19 cellular contexts compared by ENCODE assay signal in the genomic region with DNA sequence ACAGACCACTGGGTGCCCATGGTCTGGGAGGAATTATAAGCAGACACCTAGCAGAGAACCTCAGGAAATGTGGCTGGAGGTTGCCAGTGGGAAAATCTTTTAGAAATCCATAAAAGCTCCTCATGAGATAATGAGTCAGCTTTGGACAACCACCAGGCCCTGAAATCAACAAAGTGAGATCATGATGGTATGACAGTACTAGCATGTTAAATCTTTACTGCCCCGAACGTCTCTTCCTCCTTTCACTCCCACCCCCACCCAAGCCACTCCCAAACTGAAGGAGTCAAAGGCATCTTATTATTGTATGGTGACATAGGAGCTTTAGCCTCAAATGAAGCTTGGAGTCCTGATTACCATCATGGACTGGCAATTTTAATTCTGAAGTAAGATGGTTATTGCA.
DNase-seq lines count a peak whose midpoint lies in the region; ATAC-seq and TF ChIP-seq lines count a peak whose summit lies in the region.
"Had no signal": no experiment of that assay in that cellular context is flagged by ENCODE, and none has a peak within 500 bp of the region (broad histone marks: within the 10 kb centered on the region; RNA-seq: fewer than 3 reads in every experiment).

No MANE protein-coding gene starts in this region.

- in situ Hi-C loops in astrocyte of the spinal cord (cut with HindIII; ENCODE audit: low sequenced_read_pairs) = no loop called here

- WGBS in stomach, 5 donors = 59 to 76% (median 62%) methylated on average over 2 of the region's 2 CpGs

- intact Hi-C loops in MCF 10A (cut with micrococcal nuclease) = no loop called here
- intact Hi-C loops in breast epithelium (cut with DNase I; ENCODE audit: low total_unique reads) = no loop called here
- intact Hi-C loops in stomach (cut with DNase I; ENCODE audit: low total_unique reads) = no loop called here

- H3K36me3 Mint-ChIP-seq in MCF 10A (ENCODE audit: insufficient read depth, unreplicated experiment) = no peaks in the 10 kb centered on the region
- H3K36me3 Mint-ChIP-seq: CD8-positive, alpha-beta T cell had no signal

- no peak overlapping the region for H3K4me3 Mint-ChIP-seq in MCF 10A (ENCODE audit: unreplicated experiment)
- H3K4me3 Mint-ChIP-seq: activated CD4-positive, alpha-beta T cell treated with anti-CD3 and anti-CD28 coated beads for 36 hours; CD8-positive, alpha-beta T cell had no signal

- no peak for TF ChIP-seq EP300 in stomach (IDR thresholded peaks at IDR 0.05)

- H3K4me1 ChIP-seq in breast epithelium = no peaks in the 10 kb centered on the region
- H3K4me1 ChIP-seq in stomach = no peaks in the 10 kb centered on the region
- H3K4me1 ChIP-seq: body of pancreas, right atrium auricular region had no signal

- TF ChIP-seq CTCF in MCF 10A (IDR thresholded peaks at IDR 0.05; ENCODE audit: unreplicated experiment) (no peak), breast epithelium (IDR thresholded peaks at IDR 0.05) (no peak), astrocyte of the spinal cord (IDR thresholded peaks at IDR 0.05; ENCODE audit: low read depth, low read length) (no peak), stomach (IDR thresholded peaks at IDR 0.05) (no peak)

- POLR2A ChIA-PET in MCF 10A (lab: Yijun Ruan, JAX) = no interaction called here

- no peak overlapping the region for H3K27ac Mint-ChIP-seq in MCF 10A (ENCODE audit: low read depth, unreplicated experiment)
- H3K27ac Mint-ChIP-seq: activated CD4-positive, alpha-beta T cell treated with anti-CD3 and anti-CD28 coated beads for 36 hours; CD8-positive, alpha-beta T cell had no signal

- no peaks in the 10 kb centered on the region for H3K9me3 ChIP-seq in breast epithelium
- no peaks in the 10 kb centered on the region for H3K9me3 ChIP-seq in stomach
- H3K9me3 ChIP-seq: body of pancreas, right atrium auricular region had no signal

- DNase-seq in MCF 10A (ENCODE audit: unreplicated experiment) = peak; percentile 5
- no peak for DNase-seq in breast epithelium (ENCODE audit: low spot score in 2 of 2)
- DNase-seq in astrocyte of the spinal cord (ENCODE audit: low read depth, low spot score) = peak; percentile 57
- DNase-seq in iris pigment epithelial cell (ENCODE audit: low read depth) = peak; percentile 53
- DNase-seq in stomach = no peak
- no peak for DNase-seq in NCI-H748 treated with DMSO at 0.1 percent for 48 hours (lab: John Stamatoyannopoulos, UW)
- DNase-seq: activated CD4-positive, alpha-beta T cell treated with anti-CD3 and anti-CD28 coated beads for 36 hours; activated CD8-positive, alpha-beta memory T cell treated with anti-CD3 and anti-CD28 coated beads, Interleukin-2, amount 50 U/mL, for 4 hours; body of pancreas; CD8-positive, alpha-beta T cell; NCI-H2227 treated with DMSO at 0.1 percent for 48 hours; stimulated activated CD4-positive, alpha-beta T cell treated with anti-CD3 and anti-CD28 coated beads, Interleukin-1b, Interleukin-23, amount 100 ng/mL, for 48 hours; T-helper 2 cell had no signal

- no TSS peak for BruUV-seq in MCF 10A (replicated peaks; lab: Mats Ljungman, UMichigan)

- no peaks in the 10 kb centered on the region for H3K9me3 Mint-ChIP-seq in MCF 10A (ENCODE audit: unreplicated experiment)

- H3K36me3 ChIP-seq in breast epithelium (no peaks in the 10 kb centered on the region), stomach (no peaks in the 10 kb centered on the region)
- H3K36me3 ChIP-seq: right atrium auricular region had no signal

- CTCF ChIA-PET in MCF 10A (lab: Yijun Ruan, JAX) = interaction anchor here (0.6 kb wide), 1 partner anchor 490 kb away, joined by 6 read pairs; no protein-coding TSS in a partner anchor

- no peaks in the 10 kb centered on the region for H3K4me1 Mint-ChIP-seq in MCF 10A (ENCODE audit: insufficient read depth, unreplicated experiment)
- H3K4me1 Mint-ChIP-seq: activated CD4-positive, alpha-beta T cell treated with anti-CD3 and anti-CD28 coated beads for 36 hours had no signal

- H3K27ac ChIP-seq in breast epithelium (no peak overlapping the region), stomach (no peak overlapping the region)
- H3K27ac ChIP-seq: 22Rv1, body of pancreas, right atrium auricular region had no signal

- H3K4me3 ChIP-seq in breast epithelium (no peak overlapping the region), astrocyte of the spinal cord (ENCODE audit: low read depth, low read length) (no peak overlapping the region), stomach (no peak overlapping the region)
- H3K4me3 ChIP-seq: body of pancreas, right atrium auricular region had no signal

- TF ChIP-seq POLR2A in breast epithelium (IDR thresholded peaks at IDR 0.05) (no peak), stomach (IDR thresholded peaks at IDR 0.05) (no peak)

- peaks cover 13% of the 10 kb centered on the region for H3K27me3 Mint-ChIP-seq in MCF 10A (ENCODE audit: insufficient read depth, unreplicated experiment)
- H3K27me3 Mint-ChIP-seq: activated CD4-positive, alpha-beta T cell treated with anti-CD3 and anti-CD28 coated beads for 36 hours had no signal

- H3K27me3 ChIP-seq in breast epithelium (no peaks in the 10 kb centered on the region), stomach (no peaks in the 10 kb centered on the region)
- H3K27me3 ChIP-seq: body of pancreas, right atrium auricular region had no signal

- ATAC-seq in HG03280 (IDR thresholded peaks at IDR 0.05; ENCODE audit: unreplicated experiment) (no peak), GM18870 (IDR thresholded peaks at IDR 0.05; ENCODE audit: unreplicated experiment) (no peak)
- ATAC-seq: activated CD4-positive, alpha-beta T cell treated with anti-CD3 and anti-CD28 coated beads for 36 hours; body of pancreas; CD8-positive, alpha-beta T cell; HCT116; Right ventricle myocardium inferior had no signal

Comparison
In these comparisons a context has a peak if more than half of its experiments do, and no peak if none do; other contexts are left out.
1. DNase-seq: peak in MCF 10A (single experiment), astrocyte of the spinal cord (single experiment) and iris pigment epithelial cell (single experiment); none in breast epithelium (0 of 2), stomach (single experiment) and NCI-H748 treated with DMSO at 0.1 percent for 48 hours (single experiment).